In genomic region chr19:33714149-33714548, GRCh38 we compare ENCODE assay signal across 8 cellular contexts.
"Had no signal": no experiment of that assay in that cellular context is flagged by ENCODE, and none has a peak within 500 bp of the region (broad histone marks: within the 10 kb centered on the region; RNA-seq: fewer than 3 reads in every experiment).

No MANE protein-coding gene starts in this region.

- FAIRE-seq: G401.6, GM12878, GM12891, GM12892, GM18507, GM19239 had no signal

- ATAC-seq: GM12878 had no signal

- DNase-seq: GDM1, GF-D8 had no signal

- H3K4me3 ChIP-seq: GM12878 had no signal
